In the genomic region with DNA sequence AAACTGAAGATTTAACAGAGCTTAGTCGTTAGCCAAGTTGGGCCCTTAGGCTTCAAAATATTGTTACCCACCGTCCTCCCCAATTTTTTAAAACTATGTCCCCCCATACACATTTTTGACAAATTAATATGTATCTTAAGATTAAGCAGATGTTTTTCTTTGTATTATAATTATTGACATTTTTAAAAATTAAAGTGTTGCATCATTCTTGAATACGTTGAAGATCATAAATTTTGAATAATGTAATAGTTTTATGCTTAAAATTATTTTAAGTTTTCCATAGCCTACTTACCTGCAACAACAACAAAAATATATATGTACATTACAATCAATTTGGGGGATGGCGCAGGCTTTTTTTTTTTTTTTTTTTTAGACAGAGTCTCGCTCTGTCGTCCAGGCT, we compare ENCODE assay signal across 19 cellular contexts. TPM values are rescaled to one million over a fixed set of nuclear protein-coding genes. Genes with fewer than 3 reads are reported as not detected.
"Had no signal": no experiment of that assay in that cellular context is flagged by ENCODE, and none has a peak within 500 bp of the region (broad histone marks: within the 10 kb centered on the region; RNA-seq: fewer than 3 reads in every experiment).

No MANE protein-coding gene starts in this region.

- H3K27ac Mint-ChIP-seq: activated CD4-positive, alpha-beta T cell treated with anti-CD3 and anti-CD28 coated beads, Interleukin-2, amount 10 ng/mL, durations not matched to agents 24 days and 14 days; activated naive CD8-positive, alpha-beta T cell; T-helper 2 cell treated with Interferon-gamma antibody and Interleukin-4, amounts not matched to agents 5 μg/mL and 100 μg/mL, for 36 hours had no signal

- H3K36me3 ChIP-seq: esophagus squamous epithelium, pancreas, sigmoid colon, thoracic aorta had no signal

- DNase-seq: activated CD4-positive, alpha-beta T cell treated with anti-CD3 and anti-CD28 coated beads, Interleukin-2, amount 10 ng/mL, durations not matched to agents 24 days and 14 days; activated CD4-positive, CD25-positive, alpha-beta regulatory T cell; activated CD8-positive, alpha-beta memory T cell treated with anti-CD3 and anti-CD28 coated beads, Interleukin-2, amount 50 U/mL, for 48 hours; activated gamma-delta T cell treated with Interleukin-2 at 50 U/mL for 16 hours; amniotic stem cell; body of pancreas; esophagus squamous epithelium; pancreas; sigmoid colon; stimulated activated CD4-positive, alpha-beta T cell treated with anti-CD3 and anti-CD28 coated beads, Interleukin-2, amount 100 ng/mL, for 24 hours had no signal

- H3K27ac ChIP-seq: body of pancreas, coronary artery, esophagus squamous epithelium, pancreas, sigmoid colon, thoracic aorta had no signal

- ATAC-seq: body of pancreas, left lobe of liver, pancreas had no signal

- H3K9me3 Mint-ChIP-seq: T-helper 2 cell treated with Interferon-gamma antibody and Interleukin-4, amounts not matched to agents 5 μg/mL and 100 μg/mL, for 36 hours had no signal

- H3K4me3 ChIP-seq: body of pancreas, coronary artery, pancreas, sigmoid colon, thoracic aorta had no signal

- H3K4me1 ChIP-seq: body of pancreas, pancreas, sigmoid colon had no signal

- FAIRE-seq: islet of Langerhans, pancreas had no signal

- H3K4me3 Mint-ChIP-seq: activated naive CD8-positive, alpha-beta T cell; central memory CD8-positive, alpha-beta T cell had no signal

- H3K9me3 ChIP-seq: body of pancreas, esophagus squamous epithelium, pancreas, thoracic aorta had no signal

- H3K36me3 Mint-ChIP-seq: activated naive CD8-positive, alpha-beta T cell had no signal

RNA-seq across cellular contexts. Expression of gene PRSS16, which starts 8.2 kb away (rescaled TPM):
- total RNA-seq: activated CD4-positive, alpha-beta T cell treated with anti-CD3 and anti-CD28 coated beads, Interleukin-2, amount 10 ng/mL, durations not matched to agents 24 days and 14 days; endothelial cell of umbilical vein; lung microvascular endothelial cell; sigmoid colon; thoracic aorta had no signal
- polyA plus RNA-seq: endothelial cell of umbilical vein had no signal
